In the genomic region with DNA sequence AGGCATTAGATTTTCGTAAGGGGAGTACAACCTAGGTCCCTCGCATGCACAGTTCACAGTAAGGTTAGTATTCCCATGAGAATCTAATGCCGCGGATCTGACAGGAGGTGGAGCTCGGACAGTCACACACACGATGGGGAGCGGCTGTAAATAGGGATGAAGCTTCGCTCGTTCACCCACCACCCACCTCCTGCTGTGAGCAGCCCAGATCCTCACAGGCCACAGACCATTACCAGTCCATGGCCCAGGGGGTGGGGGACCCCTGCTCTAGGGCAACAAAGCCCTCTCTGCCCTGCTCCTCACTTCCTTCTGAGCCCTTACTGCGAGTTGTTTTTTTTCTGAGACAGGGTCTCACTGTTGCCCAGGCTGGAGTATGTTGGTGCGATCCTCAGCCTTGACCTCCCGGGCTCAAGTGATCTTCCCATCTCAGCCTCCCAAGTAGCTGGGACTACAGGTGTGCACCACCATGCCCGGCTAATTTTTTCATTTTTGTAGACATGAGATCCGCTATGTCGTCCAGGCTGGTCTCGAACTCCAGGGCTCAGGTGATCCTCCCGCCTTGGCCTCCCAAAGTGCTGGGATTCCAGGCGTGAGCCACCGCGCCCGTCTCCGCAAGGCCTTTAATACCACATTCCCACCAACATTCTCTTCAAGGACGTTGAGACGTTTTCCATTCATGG, we compare ENCODE assay signal across 16 cellular contexts. TPM values are rescaled to one million over a fixed set of nuclear protein-coding genes. Genes with fewer than 3 reads are reported as not detected.
DNase-seq lines count a peak whose midpoint lies in the region; ATAC-seq and TF ChIP-seq lines count a peak whose summit lies in the region.
"Had no signal": no experiment of that assay in that cellular context is flagged by ENCODE, and none has a peak within 500 bp of the region (broad histone marks: within the 10 kb centered on the region; RNA-seq: fewer than 3 reads in every experiment).

No MANE protein-coding gene starts in this region.

- CTCF ChIA-PET in activated B cell treated with CpG ODN at 0.5 μM for 24 hours (lab: Charles Lee), result no interaction called here

- peaks cover 6% of the 10 kb centered on the region for H3K36me3 Mint-ChIP-seq in activated naive CD4-positive, alpha-beta T cell treated with anti-CD3 and anti-CD28 coated beads, Interleukin-2, amount 50 U/mL, for 24 hours
- H3K36me3 Mint-ChIP-seq in activated B cell treated with CpG ODN at 0.5 μM for 24 hours (ENCODE audit: low read depth) (peaks cover 2% of the 10 kb centered on the region), memory B cell (peaks cover 7% of the 10 kb centered on the region)

- DNase-seq in activated naive CD4-positive, alpha-beta T cell treated with Interleukin-2 at 50 U/mL for 16 hours, result no peak
- DNase-seq in activated B cell treated with CpG ODN at 0.5 μM for 24 hours, result no peak
- no peak for DNase-seq in memory B cell (ENCODE audit: low spot score in 2 of 2)
- peak; percentile 4 for DNase-seq in testis
- no peak for DNase-seq in foreskin melanocyte
- no peak for DNase-seq in NK-92 (lab: John Stamatoyannopoulos, UW; ENCODE audit: unreplicated experiment)
- no peak for DNase-seq in NCI-H1417 (lab: John Stamatoyannopoulos, UW)
- DNase-seq: Caco-2, hypothalamus, NCI-H1930 had no signal

- peak overlapping the region; percentile 19 for H3K4me3 Mint-ChIP-seq in activated naive CD4-positive, alpha-beta T cell treated with anti-CD3 and anti-CD28 coated beads, Interleukin-2, amount 50 U/mL, for 24 hours
- H3K4me3 Mint-ChIP-seq in activated B cell treated with CpG ODN at 0.5 μM for 24 hours, result peak overlapping the region; percentile 9
- H3K4me3 Mint-ChIP-seq in memory B cell, result no peak overlapping the region

- H3K27ac Mint-ChIP-seq in activated naive CD4-positive, alpha-beta T cell treated with anti-CD3 and anti-CD28 coated beads, Interleukin-2, amount 50 U/mL, for 24 hours, result no peak overlapping the region
- no peak overlapping the region for H3K27ac Mint-ChIP-seq in activated B cell treated with CpG ODN at 0.5 μM for 24 hours
- peak overlapping the region; percentile 12 for H3K27ac Mint-ChIP-seq in memory B cell
- H3K27ac Mint-ChIP-seq: activated T-helper 2 cell treated with anti-CD3 and anti-CD28 coated beads, Interferon-gamma antibody, Interleukin-2, Interleukin-4, amounts not matched to agents 10 μg/mL and 5 μg/mL and 100 μg/mL, durations not matched to agents 14 hours and 24 hours and 36 hours had no signal

- 88 to 91% methylated on average over 24 of the region's 24 CpGs for WGBS in testis, 2 donors

- H3K9me3 Mint-ChIP-seq in activated naive CD4-positive, alpha-beta T cell treated with anti-CD3 and anti-CD28 coated beads, Interleukin-2, amount 50 U/mL, for 24 hours, result no peaks in the 10 kb centered on the region
- H3K9me3 Mint-ChIP-seq in activated B cell treated with CpG ODN at 0.5 μM for 24 hours (peaks cover 3% of the 10 kb centered on the region), memory B cell (peaks cover 7% of the 10 kb centered on the region)

- no peaks in the 10 kb centered on the region for H3K9me3 ChIP-seq in testis
- H3K9me3 ChIP-seq: right atrium auricular region, vagina had no signal

- ATAC-seq in activated B cell treated with CpG ODN at 0.5 μM for 24 hours (ENCODE audit: low read depth) (no peak), memory B cell (ENCODE audit: low read depth) (no peak)
- ATAC-seq: HCT116 had no signal

- no peaks in the 10 kb centered on the region for H3K27me3 ChIP-seq in testis
- H3K27me3 ChIP-seq: right atrium auricular region, vagina had no signal

- H3K27me3 Mint-ChIP-seq in activated naive CD4-positive, alpha-beta T cell treated with anti-CD3 and anti-CD28 coated beads, Interleukin-2, amount 50 U/mL, for 24 hours, result no peaks in the 10 kb centered on the region
- H3K27me3 Mint-ChIP-seq in activated B cell treated with CpG ODN at 0.5 μM for 24 hours, result no peaks in the 10 kb centered on the region
- H3K27me3 Mint-ChIP-seq in memory B cell, result no peaks in the 10 kb centered on the region

- no peak for TF ChIP-seq CTCF in activated B cell treated with CpG ODN at 0.5 μM for 24 hours (IDR thresholded peaks at IDR 0.05)
- no peak for TF ChIP-seq CTCF in testis (IDR thresholded peaks at IDR 0.05)

- intact Hi-C loops in activated B cell treated with CpG ODN at 0.5 μM for 24 hours (cut with micrococcal nuclease), result no loop called here
- intact Hi-C loops in testis (cut with DNase I; ENCODE audit: low total_unique reads), result no loop called here

- no peaks in the 10 kb centered on the region for H3K36me3 ChIP-seq in testis (ENCODE audit: low read depth, missing control alignments)
- H3K36me3 ChIP-seq: right atrium auricular region, vagina had no signal

- no peak for TF ChIP-seq POLR2A in testis (IDR thresholded peaks at IDR 0.05)

- peaks cover 18% of the 10 kb centered on the region for H3K4me1 Mint-ChIP-seq in activated naive CD4-positive, alpha-beta T cell treated with anti-CD3 and anti-CD28 coated beads, Interleukin-2, amount 50 U/mL, for 24 hours
- H3K4me1 Mint-ChIP-seq in activated B cell treated with CpG ODN at 0.5 μM for 24 hours (peaks cover 25% of the 10 kb centered on the region), memory B cell (peaks cover 18% of the 10 kb centered on the region)

- H3K27ac ChIP-seq in testis, result no peak overlapping the region
- H3K27ac ChIP-seq: right atrium auricular region, vagina had no signal

- H3K4me1 ChIP-seq in testis, result peaks cover 3% of the 10 kb centered on the region
- H3K4me1 ChIP-seq: vagina had no signal

- POLR2A ChIA-PET in activated B cell treated with CpG ODN at 0.5 μM for 24 hours (lab: Charles Lee), result no interaction called here

- H3K4me3 ChIP-seq in testis, result no peak overlapping the region
- H3K4me3 ChIP-seq: right atrium auricular region, vagina had no signal

RNA-seq across cellular contexts. Expression of a gene that starts 21.3 kb away (rescaled TPM):
- total RNA-seq in activated B cell treated with CpG ODN at 0.5 μM for 24 hours, result 2.4 and 3.9 TPM in 2 replicates
- total RNA-seq in testis, result 1 to 10 TPM; 3.0 to 3.9 TPM
- polyA plus RNA-seq in testis (ENCODE audit: insufficient read depth, low read depth, low replicate concordance), result 4.9 TPM
- polyA plus RNA-seq: AG04450 had no signal

RNA-seq across cellular contexts. Expression of a gene that starts 35.6 kb away (rescaled TPM):
- total RNA-seq in activated B cell treated with CpG ODN at 0.5 μM for 24 hours (50.6 and 62.3 TPM in 2 replicates), testis (10 to 100 TPM; 71.7 to 81.6 TPM)
- 40.8 TPM for polyA plus RNA-seq in testis (ENCODE audit: insufficient read depth, low read depth, low replicate concordance)
